Comparison of ENCODE assay signal across 1 cellular context in the genomic region with DNA sequence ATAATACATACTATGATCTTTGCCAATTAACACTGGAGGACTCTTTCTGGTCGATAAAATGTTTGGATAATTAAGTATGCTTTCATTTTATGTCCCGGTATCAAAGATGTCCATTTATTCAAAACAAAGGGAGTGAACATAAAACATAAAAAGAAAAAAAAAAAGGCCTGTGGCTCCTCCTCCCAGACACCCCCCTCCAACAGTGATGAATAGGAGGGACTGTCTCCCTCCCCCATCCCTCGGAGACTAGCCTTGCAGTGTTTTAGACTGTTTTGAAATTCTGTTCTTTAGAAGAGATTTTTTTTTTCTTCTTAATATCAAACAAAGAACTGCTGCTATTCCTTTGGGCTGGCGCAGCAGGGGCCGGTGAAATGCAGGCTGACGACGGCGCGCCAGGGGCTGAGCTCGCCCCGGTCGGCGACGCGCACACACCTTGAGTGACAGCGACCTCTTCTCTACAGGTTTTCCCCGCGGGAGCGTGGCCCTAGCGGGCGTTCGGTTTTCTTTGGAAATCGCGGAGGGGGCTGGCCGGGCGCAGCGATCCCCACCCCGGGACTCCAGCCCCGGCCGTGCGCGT.
TF ChIP-seq lines count a peak whose summit lies in the region.

A gene with protein sequence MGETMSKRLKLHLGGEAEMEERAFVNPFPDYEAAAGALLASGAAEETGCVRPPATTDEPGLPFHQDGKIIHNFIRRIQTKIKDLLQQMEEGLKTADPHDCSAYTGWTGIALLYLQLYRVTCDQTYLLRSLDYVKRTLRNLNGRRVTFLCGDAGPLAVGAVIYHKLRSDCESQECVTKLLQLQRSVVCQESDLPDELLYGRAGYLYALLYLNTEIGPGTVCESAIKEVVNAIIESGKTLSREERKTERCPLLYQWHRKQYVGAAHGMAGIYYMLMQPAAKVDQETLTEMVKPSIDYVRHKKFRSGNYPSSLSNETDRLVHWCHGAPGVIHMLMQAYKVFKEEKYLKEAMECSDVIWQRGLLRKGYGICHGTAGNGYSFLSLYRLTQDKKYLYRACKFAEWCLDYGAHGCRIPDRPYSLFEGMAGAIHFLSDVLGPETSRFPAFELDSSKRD (plus strand): TSS at position 235 of the 577 bp plus-strand sequence. CDS start 689 bp downstream, outside the sequence.

TF ChIP-seq in GM23338, 12 proteins besides CTCF, POLR2A, EP300 and RAD21:
- no peak for TF ChIP-seq ZNF462 (CRISPR knock-in tag; IDR thresholded peaks at IDR 0.05)
- no peak for TF ChIP-seq ZNF114 (CRISPR knock-in tag; IDR thresholded peaks at IDR 0.05)
- TF ChIP-seq NANOG (IDR thresholded peaks at IDR 0.05; ENCODE audit: borderline replicate concordance): no peak
- TF ChIP-seq EZH2phosphoT487 (IDR thresholded peaks at IDR 0.05; ENCODE audit: unreplicated experiment): no peak
- no peak for TF ChIP-seq ETS1 (IDR thresholded peaks at IDR 0.05)
- TF ChIP-seq JUNB (IDR thresholded peaks at IDR 0.05; ENCODE audit: unreplicated experiment): no peak
- TF ChIP-seq POLR2AphosphoS5 (IDR thresholded peaks at IDR 0.05; ENCODE audit: low read depth): no peak
- no peak for TF ChIP-seq STAT1 (IDR thresholded peaks at IDR 0.05; ENCODE audit: unreplicated experiment)
- no peak for TF ChIP-seq CREB1 (CRISPR knock-in tag; IDR thresholded peaks at IDR 0.05; ENCODE audit: low read depth)
- no peak for TF ChIP-seq EZH2 (IDR thresholded peaks at IDR 0.05; ENCODE audit: low read depth, unreplicated experiment)
TF ChIP-seq in GM23338: peak in this region for 0.
